24 cellular contexts compared by ENCODE assay signal in genomic region chr14:43003845-43004244, GRCh38.
DNase-seq lines count a peak whose midpoint lies in the region; ATAC-seq, FAIRE-seq and TF ChIP-seq lines count a peak whose summit lies in the region.
"Had no signal": no experiment of that assay in that cellular context is flagged by ENCODE, and none has a peak within 500 bp of the region (broad histone marks: within the 10 kb centered on the region; RNA-seq: fewer than 3 reads in every experiment).

No MANE protein-coding gene starts in this region.

- H3K9ac ChIP-seq in HepG2 (ENCODE audit: insufficient read depth, low read depth, low read length): no peak overlapping the region
- H3K9ac ChIP-seq in fibroblast of lung (ENCODE audit: insufficient read depth, low read length): no peak overlapping the region

- under 1% methylated on average over 3 of the region's 3 CpGs for WGBS in HepG2 (ENCODE audit: low lambda C conversion rate)
- 35% methylated on average over 2 of the region's 3 CpGs for WGBS in right lobe of liver (ENCODE audit: insufficient coverage, low coverage, low lambda C conversion rate, missing lambda C conversion rate)

- in situ Hi-C loops in HepG2 (cut with HindIII; ENCODE audit: extremely low pct_ligation_motif_present, low pct_unique_long_range_greater_than_20kb): no loop called here

- no peaks in the 10 kb centered on the region for H3K27me3 ChIP-seq in HepG2 (ENCODE audit: control insufficient read depth in 1 of 2, insufficient read depth in 2 of 2, low read length in 2 of 2)
- no peaks in the 10 kb centered on the region for H3K27me3 ChIP-seq in right lobe of liver
- H3K27me3 ChIP-seq in fibroblast of lung (ENCODE audit: control insufficient read depth, insufficient read depth, low read length): no peaks in the 10 kb centered on the region
- H3K27me3 ChIP-seq: hepatocyte, thyroid gland had no signal

- TF ChIP-seq CTCF in HepG2 (CRISPR knock-in tag; IDR thresholded peaks at IDR 0.05) (no peak), right lobe of liver (IDR thresholded peaks at IDR 0.05) (no peak), fibroblast of lung (conservative IDR thresholded peaks at IDR 0.05 in 1 of 2, IDR thresholded peaks at IDR 0.05 in 1 of 2; ENCODE audit: low read depth in 1 of 2, low read length in 2 of 2) (no peak), endothelial cell (IDR thresholded peaks at IDR 0.05; ENCODE audit: unreplicated experiment) (no peak), Calu3 (IDR thresholded peaks at IDR 0.05; ENCODE audit: unreplicated experiment) (no peak)

- H3K9me3 ChIP-seq in HepG2 (ENCODE audit: low read length) (peaks cover 91% of the 10 kb centered on the region), right lobe of liver (no peaks in the 10 kb centered on the region), fibroblast of lung (ENCODE audit: control insufficient read depth, insufficient read depth, low read depth, low read length) (no peaks in the 10 kb centered on the region)
- H3K9me3 ChIP-seq: thyroid gland had no signal

- H3K27ac ChIP-seq in HepG2 (ENCODE audit: extremely low read length, insufficient read depth, low read length) (no peak overlapping the region), right lobe of liver (no peak overlapping the region), fibroblast of lung (ENCODE audit: insufficient read depth, low read length) (no peak overlapping the region)
- H3K27ac ChIP-seq: hepatocyte, thyroid gland had no signal

- H4K20me1 ChIP-seq in HepG2 (ENCODE audit: insufficient read depth, low read length): no peaks in the 10 kb centered on the region
- no peaks in the 10 kb centered on the region for H4K20me1 ChIP-seq in fibroblast of lung (ENCODE audit: control insufficient read depth, extremely low read depth, insufficient read depth, low read length)

- intact Hi-C loops in HepG2 (cut with micrococcal nuclease; ENCODE audit: unreplicated experiment): no loop called here
- intact Hi-C loops in right lobe of liver (cut with DNase I): no loop called here
- intact Hi-C loops in Calu3 (cut with micrococcal nuclease; ENCODE audit: unreplicated experiment): no loop called here

- no peaks in the 10 kb centered on the region for H3K79me2 ChIP-seq in HepG2 (ENCODE audit: insufficient read depth, low read length)
- H3K79me2 ChIP-seq in fibroblast of lung (ENCODE audit: control insufficient read depth, insufficient read depth, low read length): no peaks in the 10 kb centered on the region
- H3K79me2 ChIP-seq: hepatocyte had no signal

- CTCF ChIA-PET in HepG2 (lab: Yijun Ruan, JAX; ENCODE audit: low intra/inter-chr PET ratio, low total read pairs): no interaction called here
- CTCF ChIA-PET in Calu3 (lab: Charles Lee): no interaction called here

- H3K36me3 Mint-ChIP-seq in activated T-cell treated with anti-CD3 and anti-CD28 coated beads, Interleukin-2, amount 50 U/mL, for 72 hours (ENCODE audit: insufficient read depth in 2 of 2): peaks cover 2 to 6% of the 10 kb centered on the region in 2 donors
- H3K36me3 Mint-ChIP-seq in endothelial cell (ENCODE audit: low read depth, unreplicated experiment): peaks cover 13% of the 10 kb centered on the region
- H3K36me3 Mint-ChIP-seq in Calu3 (ENCODE audit: insufficient read depth, unreplicated experiment): no peaks in the 10 kb centered on the region
- H3K36me3 Mint-ChIP-seq: activated naive CD4-positive, alpha-beta T cell treated with anti-CD3 and anti-CD28 coated beads, Interleukin-2, amount 10 ng/mL, durations not matched to agents 7 days and 5 days; CD8-positive, alpha-beta T cell had no signal

- FAIRE-seq in HepG2 (lab: Jason Lieb, UNC): no peak

- H3K4me1 ChIP-seq in HepG2 (ENCODE audit: insufficient read depth, low read length): no peaks in the 10 kb centered on the region
- no peaks in the 10 kb centered on the region for H3K4me1 ChIP-seq in right lobe of liver
- no peaks in the 10 kb centered on the region for H3K4me1 ChIP-seq in fibroblast of lung (ENCODE audit: control insufficient read depth, extremely low read depth, insufficient read depth, low read length)
- H3K4me1 ChIP-seq: thyroid gland had no signal

- POLR2A ChIA-PET in HepG2 (lab: Yijun Ruan, JAX): no interaction called here

- no peaks in the 10 kb centered on the region for H3K36me3 ChIP-seq in HepG2 (replicated peaks in 1 of 2; ENCODE audit: control insufficient read depth in 1 of 2, insufficient read depth in 2 of 2, low read length in 2 of 2)
- no peaks in the 10 kb centered on the region for H3K36me3 ChIP-seq in right lobe of liver
- H3K36me3 ChIP-seq in fibroblast of lung (ENCODE audit: control insufficient read depth, insufficient read depth, low read length): no peaks in the 10 kb centered on the region
- H3K36me3 ChIP-seq: thyroid gland had no signal

- no peak for ATAC-seq in HepG2
- ATAC-seq in right lobe of liver: no peak
- ATAC-seq in activated T-cell treated with anti-CD3 and anti-CD28 coated beads, Interleukin-2, amount 50 U/mL, for 72 hours (replicated peaks in 1 of 2): no peak
- ATAC-seq: CD8-positive, alpha-beta T cell; stimulated activated naive CD8-positive, alpha-beta T cell treated with anti-CD3 and anti-CD28 coated beads, Interleukin-15, Interleukin-2, amounts not matched to agents 100 U/mL and 50 U/mL, for 24 hours had no signal

- no peaks in the 10 kb centered on the region for H3K27me3 Mint-ChIP-seq in activated T-cell treated with anti-CD3 and anti-CD28 coated beads, Interleukin-2, amount 50 U/mL, for 72 hours (ENCODE audit: low read depth)
- H3K27me3 Mint-ChIP-seq in endothelial cell (ENCODE audit: unreplicated experiment): peaks cover 1% of the 10 kb centered on the region
- H3K27me3 Mint-ChIP-seq in Calu3 (ENCODE audit: unreplicated experiment): no peaks in the 10 kb centered on the region
- H3K27me3 Mint-ChIP-seq: activated naive CD4-positive, alpha-beta T cell treated with anti-CD3 and anti-CD28 coated beads, Interleukin-2, amount 10 ng/mL, durations not matched to agents 7 days and 5 days had no signal

- TF ChIP-seq RAD21 in HepG2 (CRISPR knock-in tag; IDR thresholded peaks at IDR 0.05): no peak

- no peak for TF ChIP-seq EP300 in HepG2 (IDR thresholded peaks at IDR 0.05; ENCODE audit: low read depth in 2 of 2, low read length in 2 of 2)
- no peak for TF ChIP-seq EP300 in HepG2 (CRISPR knock-in tag; IDR thresholded peaks at IDR 0.05; ENCODE audit: borderline replicate concordance)

- H3K4me3 Mint-ChIP-seq in activated T-cell treated with anti-CD3 and anti-CD28 coated beads, Interleukin-2, amount 50 U/mL, for 72 hours: no peak overlapping the region
- H3K4me3 Mint-ChIP-seq in endothelial cell (ENCODE audit: unreplicated experiment) (no peak overlapping the region), Calu3 (ENCODE audit: low read depth, unreplicated experiment) (no peak overlapping the region)
- H3K4me3 Mint-ChIP-seq: activated naive CD4-positive, alpha-beta T cell treated with anti-CD3 and anti-CD28 coated beads, Interleukin-2, amount 10 ng/mL, durations not matched to agents 7 days and 5 days; CD8-positive, alpha-beta T cell had no signal

- H3K4me3 ChIP-seq in HepG2 (replicated peaks in 1 of 3; ENCODE audit: insufficient read depth in 1 of 3, low read depth in 2 of 3, low read length in 3 of 3) (no peak overlapping the region), right lobe of liver (no peak overlapping the region), fibroblast of lung (replicated peaks in 1 of 4; ENCODE audit: control extremely low read depth in 1 of 4, insufficient read depth in 1 of 4, low read depth in 3 of 4, low read length in 4 of 4) (no peak overlapping the region)
- H3K4me3 ChIP-seq: hepatocyte, smooth muscle cell, thyroid gland had no signal

- H3K9me3 Mint-ChIP-seq in activated T-cell treated with anti-CD3 and anti-CD28 coated beads, Interleukin-2, amount 50 U/mL, for 72 hours: peaks cover 16 to 19% of the 10 kb centered on the region in 2 donors
- peaks cover 36% of the 10 kb centered on the region for H3K9me3 Mint-ChIP-seq in endothelial cell (ENCODE audit: unreplicated experiment)
- peaks cover 17% of the 10 kb centered on the region for H3K9me3 Mint-ChIP-seq in Calu3 (ENCODE audit: low read depth, unreplicated experiment)

- H2AFZ ChIP-seq in HepG2 (ENCODE audit: low read length) (no peak overlapping the region), fibroblast of lung (ENCODE audit: low read length) (no peak overlapping the region)
- H2AFZ ChIP-seq: hepatocyte had no signal

- H3K27ac Mint-ChIP-seq in activated T-cell treated with anti-CD3 and anti-CD28 coated beads, Interleukin-2, amount 50 U/mL, for 72 hours: no peak overlapping the region
- H3K27ac Mint-ChIP-seq in endothelial cell (ENCODE audit: unreplicated experiment) (no peak overlapping the region), Calu3 (ENCODE audit: unreplicated experiment) (no peak overlapping the region)
- H3K27ac Mint-ChIP-seq: activated naive CD4-positive, alpha-beta T cell treated with anti-CD3 and anti-CD28 coated beads, Interleukin-2, amount 10 ng/mL, durations not matched to agents 7 days and 5 days; CD8-positive, alpha-beta T cell had no signal

- H3K4me2 ChIP-seq in HepG2 (ENCODE audit: low read depth, low read length) (no peak overlapping the region), fibroblast of lung (ENCODE audit: extremely low read depth, insufficient read depth, low read length) (no peak overlapping the region)
- H3K4me2 ChIP-seq: hepatocyte, smooth muscle cell had no signal

- DNase-seq in HepG2 (ENCODE audit: low spot score): peak; percentile 13
- no peak for DNase-seq in right lobe of liver
- peak; percentile 69 for DNase-seq in NCI-H69 (lab: John Stamatoyannopoulos, UW)
- DNase-seq in fibroblast of lung (ENCODE audit: low read depth in 2 of 2): peak; percentile 8 to 54
- no peak for DNase-seq in Ammon's horn (ENCODE audit: low spot score)
- no peak for DNase-seq in activated T-cell treated with anti-CD3 and anti-CD28 coated beads, Interleukin-2, amount 50 U/mL, for 72 hours
- DNase-seq in endothelial cell (ENCODE audit: low spot score): no peak
- DNase-seq in Calu3: no peak
- DNase-seq: activated CD4-positive, alpha-beta T cell treated with anti-CD3 and anti-CD28 coated beads for 1 hour; activated naive CD4-positive, alpha-beta T cell treated with anti-CD3 and anti-CD28 coated beads, Interleukin-2, amount 10 ng/mL, durations not matched to agents 7 days and 5 days; activated T-cell treated with anti-CD3 and anti-CD28 coated beads, Interleukin-2, amount 50 U/mL, for 48 hours; anterior cingulate cortex; CD8-positive, alpha-beta T cell; effector CD4-positive, alpha-beta T cell; islet precursor cell; NCI-H2029; NCI-H510A treated with DMSO at 0.1 percent for 48 hours; SHP77; stimulated activated CD4-positive, alpha-beta T cell treated with anti-CD3 and anti-CD28 coated beads, Interleukin-4, amount 100 ng/mL, for 1 hour; stimulated activated naive CD8-positive, alpha-beta T cell treated with anti-CD3 and anti-CD28 coated beads, Interleukin-15, Interleukin-2, amounts not matched to agents 100 U/mL and 50 U/mL, for 24 hours; SW 1271; thyroid gland had no signal

- no peaks in the 10 kb centered on the region for H3K4me1 Mint-ChIP-seq in activated T-cell treated with anti-CD3 and anti-CD28 coated beads, Interleukin-2, amount 50 U/mL, for 72 hours (ENCODE audit: low read depth)
- no peaks in the 10 kb centered on the region for H3K4me1 Mint-ChIP-seq in endothelial cell (ENCODE audit: unreplicated experiment)
- no peaks in the 10 kb centered on the region for H3K4me1 Mint-ChIP-seq in Calu3 (ENCODE audit: low read depth, unreplicated experiment)
- H3K4me1 Mint-ChIP-seq: activated naive CD4-positive, alpha-beta T cell treated with anti-CD3 and anti-CD28 coated beads, Interleukin-2, amount 10 ng/mL, durations not matched to agents 7 days and 5 days had no signal

- TF ChIP-seq POLR2A in HepG2 (IDR thresholded peaks at IDR 0.05; ENCODE audit: insufficient read depth in 1 of 2, low read depth in 2 of 2, low read length in 2 of 2): no peak
- TF ChIP-seq POLR2A in right lobe of liver (IDR thresholded peaks at IDR 0.05): no peak

- BruUV-seq in HepG2 (replicated peaks; lab: Mats Ljungman, UMichigan): no TSS peak
- BruUV-seq in Calu3 (replicated peaks; lab: Mats Ljungman, UMichigan): no TSS peak

Comparison
In these comparisons a context has a peak if more than half of its experiments do, and no peak if none do; other contexts are left out.
1. DNase-seq: peak in HepG2 (single experiment), NCI-H69 (single experiment) and fibroblast of lung (2 of 2); none in right lobe of liver (0 of 3), Ammon's horn (single experiment), activated T-cell treated with anti-CD3 and anti-CD28 coated beads, Interleukin-2, amount 50 U/mL, for 72 hours (0 of 2), endothelial cell (single experiment) and Calu3 (single experiment).